Comparison of ENCODE assay signal across 13 cellular contexts in the genomic region with DNA sequence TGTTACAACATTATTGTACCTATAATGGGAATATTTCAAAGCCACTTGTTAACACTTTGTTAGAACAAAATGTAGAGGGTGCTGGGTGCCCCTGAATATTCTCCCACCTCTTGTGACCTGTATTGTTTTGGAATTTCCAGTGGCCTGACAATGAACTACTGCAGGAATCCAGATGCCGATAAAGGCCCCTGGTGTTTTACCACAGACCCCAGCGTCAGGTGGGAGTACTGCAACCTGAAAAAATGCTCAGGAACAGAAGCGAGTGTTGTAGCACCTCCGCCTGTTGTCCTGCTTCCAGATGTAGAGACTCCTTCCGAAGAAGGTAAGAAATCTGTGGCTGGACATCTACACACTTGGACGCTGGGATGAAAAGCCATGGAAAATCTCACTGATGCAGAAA. TPM values are rescaled to one million over a fixed set of nuclear protein-coding genes. Genes with fewer than 3 reads are reported as not detected.
DNase-seq lines count a peak whose midpoint lies in the region; ATAC-seq, FAIRE-seq and TF ChIP-seq lines count a peak whose summit lies in the region.
"Had no signal": no experiment of that assay in that cellular context is flagged by ENCODE, and none has a peak within 500 bp of the region (broad histone marks: within the 10 kb centered on the region; RNA-seq: fewer than 3 reads in every experiment).

No MANE protein-coding gene starts in this region.

- H3K27me3 ChIP-seq in HCT116 (ENCODE audit: insufficient read depth, low read length): no peaks in the 10 kb centered on the region
- H3K27me3 ChIP-seq in RWPE2 (ENCODE audit: insufficient read depth, poor library complexity, severe bottlenecking): no peaks in the 10 kb centered on the region

- no peaks in the 10 kb centered on the region for H4K20me1 ChIP-seq in HCT116 (ENCODE audit: insufficient read depth)

- H3K27me3 Mint-ChIP-seq in Calu3 (ENCODE audit: unreplicated experiment) (no peaks in the 10 kb centered on the region), glutamatergic neuron (ENCODE audit: unreplicated experiment) (no peaks in the 10 kb centered on the region)

- intact Hi-C loops in Calu3 (cut with micrococcal nuclease; ENCODE audit: unreplicated experiment) (loop anchor here (10.0 kb wide), 1 partner anchor 374 kb away; no protein-coding TSS in a partner anchor), HCT116 (cut with micrococcal nuclease) (loop anchor here (10.0 kb wide), 1 partner anchor 374 kb away; no protein-coding TSS in a partner anchor)

- DNase-seq in Calu3 (peak; percentile 9), HCT116 (ENCODE audit: low read depth, low spot score) (no peak), RWPE2 (ENCODE audit: low spot score) (no peak), glutamatergic neuron (peak; percentile 28), GM19239 (ENCODE audit: insufficient read length, low spot score) (no peak)
- DNase-seq: NCI-H510A treated with DMSO at 0.1 percent for 48 hours, T-helper 17 cell, tibial artery had no signal

- H3K9ac ChIP-seq in HCT116 (ENCODE audit: low read length): no peak overlapping the region

- H3K4me1 ChIP-seq in HCT116 (ENCODE audit: control insufficient read depth in 1 of 2, insufficient read depth in 2 of 2, low read length in 2 of 2) (no peaks in the 10 kb centered on the region), RWPE2 (ENCODE audit: insufficient read depth, poor library complexity, severe bottlenecking) (no peaks in the 10 kb centered on the region)
- H3K4me1 ChIP-seq: tibial artery had no signal

- H3K79me2 ChIP-seq in HCT116 (ENCODE audit: insufficient read depth, low read length): no peaks in the 10 kb centered on the region

- H3K9me3 ChIP-seq in HCT116 (ENCODE audit: control insufficient read depth in 1 of 2, insufficient read depth in 1 of 2, low read depth in 1 of 2, low read length in 2 of 2) (no peaks in the 10 kb centered on the region), RWPE2 (ENCODE audit: severe bottlenecking) (no peaks in the 10 kb centered on the region)
- H3K9me3 ChIP-seq: tibial artery had no signal

- H2AFZ ChIP-seq in HCT116 (ENCODE audit: low read depth, low read length, poor library complexity, severe bottlenecking): no peak overlapping the region

- H3K4me3 ChIP-seq in HCT116 (replicated peaks in 1 of 2; ENCODE audit: low read depth in 1 of 2, low read length in 2 of 2) (no peak overlapping the region), RWPE2 (ENCODE audit: severe bottlenecking) (no peak overlapping the region)
- H3K4me3 ChIP-seq: tibial artery had no signal

- H3K4me1 Mint-ChIP-seq in Calu3 (ENCODE audit: low read depth, unreplicated experiment) (no peaks in the 10 kb centered on the region), glutamatergic neuron (ENCODE audit: low read depth, unreplicated experiment) (no peaks in the 10 kb centered on the region)

- H3K36me3 ChIP-seq in HCT116 (ENCODE audit: control insufficient read depth in 1 of 2, insufficient read depth in 2 of 2, low read length in 2 of 2): no peaks in the 10 kb centered on the region
- no peaks in the 10 kb centered on the region for H3K36me3 ChIP-seq in RWPE2 (ENCODE audit: low read depth)
- H3K36me3 ChIP-seq: tibial artery had no signal

- no peak for TF ChIP-seq POLR2A in HCT116 (IDR thresholded peaks at IDR 0.05; ENCODE audit: borderline replicate concordance, extremely low read depth, insufficient read depth, insufficient read length)

- no peak for TF ChIP-seq RAD21 in HCT116 (IDR thresholded peaks at IDR 0.05; ENCODE audit: low read depth)

- no peaks in the 10 kb centered on the region for H3K36me3 Mint-ChIP-seq in Calu3 (ENCODE audit: insufficient read depth, unreplicated experiment)
- no peaks in the 10 kb centered on the region for H3K36me3 Mint-ChIP-seq in glutamatergic neuron (ENCODE audit: unreplicated experiment)

- H3K9me3 Mint-ChIP-seq in Calu3 (ENCODE audit: low read depth, unreplicated experiment) (peaks cover 3% of the 10 kb centered on the region), glutamatergic neuron (ENCODE audit: unreplicated experiment) (no peaks in the 10 kb centered on the region)

- no TSS peak for BruUV-seq in Calu3 (replicated peaks; lab: Mats Ljungman, UMichigan)
- no TSS peak for BruUV-seq in HCT116 (replicated peaks; lab: Mats Ljungman, UMichigan)

- CTCF ChIA-PET in Calu3 (lab: Charles Lee) (no interaction called here), HCT116 (lab: Charles Lee) (no interaction called here)

- no peak overlapping the region for H3K27ac Mint-ChIP-seq in Calu3 (ENCODE audit: unreplicated experiment)
- H3K27ac Mint-ChIP-seq in glutamatergic neuron (ENCODE audit: unreplicated experiment): no peak overlapping the region
- H3K27ac Mint-ChIP-seq: T-helper 17 cell had no signal

- RAD21 ChIA-PET in HCT116 (lab: Charles Lee; ENCODE audit: low non-redundant PET in 1 of 2, low total read pairs in 2 of 2, uncharacterized antibody in 2 of 2, unreplicated experiment in 2 of 2): no interaction called here

- POLR2A ChIA-PET in HCT116 (lab: Charles Lee): no interaction called here

- no peak overlapping the region for H3K4me2 ChIP-seq in HCT116 (ENCODE audit: low read length)

- no peak for FAIRE-seq in GM19239 (lab: Jason Lieb, UNC)
- FAIRE-seq: endometrium had no signal

- no peaks in the 10 kb centered on the region for H3K9me2 ChIP-seq in HCT116 (ENCODE audit: insufficient read depth)

- TF ChIP-seq CTCF in Calu3 (IDR thresholded peaks at IDR 0.05; ENCODE audit: unreplicated experiment) (peak; percentile 25), HCT116 (IDR thresholded peaks at IDR 0.05 in 2 of 3, conservative IDR thresholded peaks at IDR 0.05 in 1 of 3; ENCODE audit: borderline replicate concordance in 1 of 3, insufficient read depth in 1 of 3, low read depth in 2 of 3, low read length in 2 of 3) (peak in 2 of 3 experiments; percentile 35 to 44; a peak in 3 of 6 replicates), RWPE2 (IDR thresholded peaks at IDR 0.05; ENCODE audit: poor library complexity, severe bottlenecking) (peak; percentile 8), glutamatergic neuron (IDR thresholded peaks at IDR 0.05; ENCODE audit: partially characterized antibody, unreplicated experiment) (peak; percentile 52)

- H3K27ac ChIP-seq in HCT116 (ENCODE audit: low read depth, low read length) (no peak overlapping the region), RWPE2 (ENCODE audit: poor library complexity, severe bottlenecking) (no peak overlapping the region)
- H3K27ac ChIP-seq: tibial artery had no signal

- ATAC-seq in HCT116 (peak; percentile 69), RWPE2 (ENCODE audit: low read depth) (no peak), GM19467 (IDR thresholded peaks at IDR 0.05; ENCODE audit: unreplicated experiment) (no peak), GM21423 (IDR thresholded peaks at IDR 0.05; ENCODE audit: unreplicated experiment) (no peak), HG02970 (IDR thresholded peaks at IDR 0.05; ENCODE audit: low FRiP score, unreplicated experiment) (no peak)
- ATAC-seq: sciatic nerve, T-helper 17 cell had no signal

- H3K4me3 Mint-ChIP-seq in Calu3 (ENCODE audit: low read depth, unreplicated experiment): no peak overlapping the region
- H3K4me3 Mint-ChIP-seq in glutamatergic neuron (ENCODE audit: unreplicated experiment): no peak overlapping the region
- H3K4me3 Mint-ChIP-seq: T-helper 17 cell had no signal

TF ChIP-seq in HCT116, 20 proteins besides CTCF, POLR2A, EP300 and RAD21:
- TF ChIP-seq SRF (IDR thresholded peaks at IDR 0.05; ENCODE audit: low read depth) (no peak), CEBPB (IDR thresholded peaks at IDR 0.05; ENCODE audit: low read depth) (no peak), ZNF274 (IDR thresholded peaks at IDR 0.05; ENCODE audit: low read depth, low read length) (no peak), EZH2 (IDR thresholded peaks at IDR 0.05) (no peak), EGR1 (IDR thresholded peaks at IDR 0.05; ENCODE audit: low read depth) (no peak), FOSL1 (IDR thresholded peaks at IDR 0.05; ENCODE audit: low read depth) (no peak), ZFX (IDR thresholded peaks at IDR 0.05) (no peak), EZH2phosphoT487 (IDR thresholded peaks at IDR 0.05; ENCODE audit: borderline replicate concordance) (no peak)
- TF ChIP-seq, protein P1, sequence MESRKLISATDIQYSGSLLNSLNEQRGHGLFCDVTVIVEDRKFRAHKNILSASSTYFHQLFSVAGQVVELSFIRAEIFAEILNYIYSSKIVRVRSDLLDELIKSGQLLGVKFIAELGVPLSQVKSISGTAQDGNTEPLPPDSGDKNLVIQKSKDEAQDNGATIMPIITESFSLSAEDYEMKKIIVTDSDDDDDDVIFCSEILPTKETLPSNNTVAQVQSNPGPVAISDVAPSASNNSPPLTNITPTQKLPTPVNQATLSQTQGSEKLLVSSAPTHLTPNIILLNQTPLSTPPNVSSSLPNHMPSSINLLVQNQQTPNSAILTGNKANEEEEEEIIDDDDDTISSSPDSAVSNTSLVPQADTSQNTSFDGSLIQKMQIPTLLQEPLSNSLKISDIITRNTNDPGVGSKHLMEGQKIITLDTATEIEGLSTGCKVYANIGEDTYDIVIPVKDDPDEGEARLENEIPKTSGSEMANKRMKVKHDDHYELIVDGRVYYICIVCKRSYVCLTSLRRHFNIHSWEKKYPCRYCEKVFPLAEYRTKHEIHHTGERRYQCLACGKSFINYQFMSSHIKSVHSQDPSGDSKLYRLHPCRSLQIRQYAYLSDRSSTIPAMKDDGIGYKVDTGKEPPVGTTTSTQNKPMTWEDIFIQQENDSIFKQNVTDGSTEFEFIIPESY (IDR thresholded peaks at IDR 0.05; ENCODE audit: extremely low read depth, insufficient replicate concordance, low read length): no peak
- TF ChIP-seq, protein P2, sequence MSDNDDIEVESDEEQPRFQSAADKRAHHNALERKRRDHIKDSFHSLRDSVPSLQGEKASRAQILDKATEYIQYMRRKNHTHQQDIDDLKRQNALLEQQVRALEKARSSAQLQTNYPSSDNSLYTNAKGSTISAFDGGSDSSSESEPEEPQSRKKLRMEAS (IDR thresholded peaks at IDR 0.05): no peak

RNA-seq across cellular contexts. Expression of a gene that starts 28.9 kb away (rescaled TPM):
- total RNA-seq in Calu3 (2022): not detected in 2 replicates
- 0.69 TPM for total RNA-seq in HCT116 (2021; ENCODE audit: unreplicated experiment)
- polyA plus RNA-seq in HCT116 (2012): 0.03 TPM in 1 of 2 replicates, not detected in the other
- not detected for total RNA-seq in glutamatergic neuron (ENCODE audit: unreplicated experiment)
- total RNA-seq: T-helper 17 cell had no signal

Comparison
In these comparisons a context has a peak if more than half of its experiments do, and no peak if none do; other contexts are left out.
1. DNase-seq: peak in Calu3 (single experiment) and glutamatergic neuron (single experiment); none in HCT116 (single experiment), RWPE2 (single experiment) and GM19239 (single experiment).
2. Peak in every context shown above with its lines, with median percentiles within 50 percentile points of each other: CTCF ChIP-seq.